6 cellular contexts compared by ENCODE assay signal in genomic region chr21:10154178-10154577, GRCh38.
A peak's percentile ranks its signal among the peaks of the same experiment; 100 is the strongest.
DNase-seq lines count a peak whose midpoint lies in the region; TF ChIP-seq lines count a peak whose summit lies in the region.
"Not testable (repeated sequence)": the region's sequence is repeated elsewhere in the genome, so short reads cannot be mapped to it uniquely, and the experiment has no call there.

No MANE protein-coding gene starts in this region.

- intact Hi-C loops in esophagus muscularis mucosa (cut with DNase I); cardiac septum (cut with DNase I); posterior vena cava (cut with DNase I): not testable (repeated sequence)

- H3K27me3 ChIP-seq in esophagus muscularis mucosa, result not testable (repeated sequence)

- TF ChIP-seq POLR2A in esophagus muscularis mucosa (IDR thresholded peaks at IDR 0.05; ENCODE audit: low read depth), result not testable (repeated sequence)

- H3K27ac ChIP-seq in coronary artery; esophagus muscularis mucosa (replicated peaks in 1 of 4): not testable (repeated sequence)

- H3K4me1 ChIP-seq in esophagus muscularis mucosa, result not testable (repeated sequence)

- TF ChIP-seq EP300 in esophagus muscularis mucosa (IDR thresholded peaks at IDR 0.05), result not testable (repeated sequence)

- not testable (repeated sequence) for H3K4me3 ChIP-seq in coronary artery, esophagus muscularis mucosa

- not testable (repeated sequence) for H3K36me3 ChIP-seq in esophagus muscularis mucosa

- no CpG with 5 or more reads among the region's 3 CpGs for WGBS in esophagus muscularis mucosa

- H3K9me3 ChIP-seq in esophagus muscularis mucosa, result not testable (repeated sequence)

- peak; percentile 0 for DNase-seq in HT1080 (ENCODE audit: low read depth)
- DNase-seq in coronary artery (ENCODE audit: low spot score), result peak; percentile 1
- peak; percentile 53 for DNase-seq in esophagus muscularis mucosa (ENCODE audit: extremely low spot score)
- DNase-seq in cardiac septum (ENCODE audit: low spot score), result peak; percentile 60
- peak; percentile 39 for DNase-seq in mesenteric fat pad (ENCODE audit: low spot score)
- DNase-seq in posterior vena cava (ENCODE audit: low spot score), result peak; percentile 36

- TF ChIP-seq CTCF in coronary artery (IDR thresholded peaks at IDR 0.05); esophagus muscularis mucosa (IDR thresholded peaks at IDR 0.05): not testable (repeated sequence)

Comparison
In these comparisons a context has a peak if more than half of its experiments do, and no peak if none do; other contexts are left out.
1. DNase-seq: peak in every context shown above with its lines; median percentile 60 in cardiac septum; 53 in esophagus muscularis mucosa; 39 in mesenteric fat pad; 36 in posterior vena cava; 1 in coronary artery; 0 in HT1080.